10 cellular contexts compared by ENCODE assay signal in genomic region chr2:158539176-158539895, GRCh38.
A peak's percentile ranks its signal among the peaks of the same experiment; 100 is the strongest.
DNase-seq lines count a peak whose midpoint lies in the region; ATAC-seq and TF ChIP-seq lines count a peak whose summit lies in the region.
"Had no signal": no experiment of that assay in that cellular context is flagged by ENCODE, and none has a peak within 500 bp of the region (broad histone marks: within the 10 kb centered on the region; RNA-seq: fewer than 3 reads in every experiment).

No MANE protein-coding gene starts in this region.

- H3F3A ChIP-seq in MM.1S (ENCODE audit: insufficient read depth, low read length): no peaks in the 10 kb centered on the region

- CTCF ChIA-PET in AG04450 (lab: Charles Lee): interaction anchor here (1.7 kb wide), 1 partner anchor 16 kb away, joined by 8 read pairs; no protein-coding TSS in a partner anchor

- 0 out of 2 replicates have a peak, but pooled peaks cover 3% of the 10 kb centered on the region for H3K79me2 ChIP-seq in MM.1S (ENCODE audit: low read length)

- peaks cover 6% of the 10 kb centered on the region for H3K4me1 ChIP-seq in MM.1S (ENCODE audit: low read length)

- no peaks in the 10 kb centered on the region for H3K9me3 ChIP-seq in AG04450 (ENCODE audit: control insufficient read depth, insufficient read depth, low read length)
- no peaks in the 10 kb centered on the region for H3K9me3 ChIP-seq in MM.1S (replicated peaks; ENCODE audit: insufficient read depth, low read length)

- H3K36me3 ChIP-seq in MM.1S (replicated peaks; ENCODE audit: insufficient read depth, low read length): 0 out of 2 replicates have a peak, but pooled peaks cover 3% of the 10 kb centered on the region

- DNase-seq in AG04450 (ENCODE audit: low read depth, low spot score) (peak; percentile 75), MM.1S (peak; percentile 10), amniotic stem cell (lab: John Stamatoyannopoulos, UW) (peak; percentile 5), kidney glomerular epithelial cell (lab: John Stamatoyannopoulos, UW) (peak; percentile 50), immature natural killer cell (no peak), NCI-H187 treated with DMSO at 0.1 percent for 48 hours (lab: John Stamatoyannopoulos, UW) (no peak)
- DNase-seq in activated CD4-positive, CD25-positive, alpha-beta regulatory T cell treated with anti-CD3 and anti-CD28 coated beads, Interleukin-2, amount 50 U/mL, for 72 hours: no peak
- DNase-seq: activated CD4-positive, alpha-beta T cell treated with anti-CD3 and anti-CD28 coated beads for 36 hours; left cardiac atrium had no signal

- H3K4me3 ChIP-seq in AG04450 (ENCODE audit: low read depth, low read length) (no peak overlapping the region), MM.1S (ENCODE audit: low read length) (no peak overlapping the region)

- H3K9ac ChIP-seq in MM.1S (ENCODE audit: low read length): no peak overlapping the region

- no peaks in the 10 kb centered on the region for H3K9me3 Mint-ChIP-seq in immature natural killer cell

- H2AFZ ChIP-seq in MM.1S (ENCODE audit: low read length): no peak overlapping the region

- no peak overlapping the region for H3K4me3 Mint-ChIP-seq in immature natural killer cell
- H3K4me3 Mint-ChIP-seq: activated CD4-positive, alpha-beta T cell treated with anti-CD3 and anti-CD28 coated beads for 36 hours had no signal

- no peak overlapping the region for H3K27ac ChIP-seq in AG04450 (ENCODE audit: low read depth, low read length)
- H3K27ac ChIP-seq in MM.1S (ENCODE audit: low read length): no peak overlapping the region

- no peak for ATAC-seq in GM21515 (IDR thresholded peaks at IDR 0.05; ENCODE audit: unreplicated experiment)
- ATAC-seq: activated CD4-positive, alpha-beta T cell treated with anti-CD3 and anti-CD28 coated beads for 36 hours had no signal

- H4K20me1 ChIP-seq in MM.1S (ENCODE audit: insufficient read depth, low read length): no peaks in the 10 kb centered on the region

- H3K4me2 ChIP-seq in MM.1S (ENCODE audit: low read depth, low read length): no peak overlapping the region

- peaks cover 0 to 3% (median 3%) of the 10 kb centered on the region in 3 donors for H3K36me3 Mint-ChIP-seq in immature natural killer cell

- H3K9me2 ChIP-seq in MM.1S (replicated peaks; ENCODE audit: insufficient read depth, low read length): no peaks in the 10 kb centered on the region

- no peaks in the 10 kb centered on the region for H3K27me3 Mint-ChIP-seq in immature natural killer cell (ENCODE audit: low read depth in 3 of 3)
- H3K27me3 Mint-ChIP-seq: activated CD4-positive, alpha-beta T cell treated with anti-CD3 and anti-CD28 coated beads for 36 hours had no signal

- H3K4me1 Mint-ChIP-seq in immature natural killer cell: no peaks in the 10 kb centered on the region

- POLR2A ChIA-PET in AG04450 (lab: Yijun Ruan, JAX): interaction anchor here (0.9 to 1.4 kb wide), 2 partner anchors 10 to 47 kb away, joined by 3 to 5 read pairs; no protein-coding TSS in a partner anchor

- H3K27ac Mint-ChIP-seq in immature natural killer cell: no peak overlapping the region
- H3K27ac Mint-ChIP-seq: activated CD4-positive, alpha-beta T cell treated with anti-CD3 and anti-CD28 coated beads for 36 hours had no signal

- TF ChIP-seq CTCF in AG04450 (IDR thresholded peaks at IDR 0.05; ENCODE audit: low read depth, low read length) (no peak), MM.1S (IDR thresholded peaks at IDR 0.05; ENCODE audit: low read length) (no peak)

- no peaks in the 10 kb centered on the region for H3K27me3 ChIP-seq in AG04450 (ENCODE audit: control insufficient read depth, insufficient read depth, low read length)
- no peaks in the 10 kb centered on the region for H3K27me3 ChIP-seq in MM.1S (replicated peaks; ENCODE audit: insufficient read depth, low read length)

Comparison
In these comparisons a context has a peak if more than half of its experiments do, and no peak if none do; other contexts are left out.
1. DNase-seq: peak in AG04450 (single experiment), MM.1S (single experiment), amniotic stem cell (single experiment) and kidney glomerular epithelial cell (single experiment); none in immature natural killer cell (0 of 3), NCI-H187 treated with DMSO at 0.1 percent for 48 hours (single experiment) and activated CD4-positive, CD25-positive, alpha-beta regulatory T cell treated with anti-CD3 and anti-CD28 coated beads, Interleukin-2, amount 50 U/mL, for 72 hours (single experiment).